In the genomic region with DNA sequence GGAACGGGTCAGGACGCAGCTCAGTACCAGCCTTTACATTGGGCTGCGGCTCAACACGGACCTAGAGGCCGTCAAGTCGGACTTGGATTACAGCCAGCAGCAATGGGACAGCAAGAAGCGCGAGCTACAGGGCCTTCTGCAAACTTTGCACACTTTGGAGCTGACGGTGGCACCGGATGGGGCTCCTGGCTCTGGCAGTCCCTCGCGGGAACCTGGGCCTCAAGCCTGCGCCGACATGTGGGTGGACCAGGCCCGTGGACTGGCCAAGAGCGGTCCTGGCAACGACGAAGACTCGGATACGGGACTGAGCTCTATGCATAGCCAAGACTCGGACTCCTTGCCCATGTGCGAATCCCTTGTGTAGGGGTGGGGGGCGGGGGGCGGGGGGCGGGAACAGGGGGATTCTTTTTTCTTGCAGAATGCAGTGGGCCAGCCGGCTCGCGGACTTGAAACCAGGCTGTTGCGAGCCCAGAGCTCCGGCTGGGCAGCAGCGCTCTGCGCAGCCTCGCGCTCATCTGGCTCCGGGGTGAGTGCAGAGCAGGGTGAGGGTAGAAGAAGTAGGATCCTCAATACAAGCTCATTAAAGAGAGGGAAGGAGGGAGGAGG, we compare ENCODE assay signal across 9 cellular contexts. TPM values are rescaled to one million over a fixed set of nuclear protein-coding genes. Genes with fewer than 3 reads are reported as not detected.
DNase-seq lines count a peak whose midpoint lies in the region; ATAC-seq and TF ChIP-seq lines count a peak whose summit lies in the region.
"Had no signal": no experiment of that assay in that cellular context is flagged by ENCODE, and none has a peak within 500 bp of the region (broad histone marks: within the 10 kb centered on the region; RNA-seq: fewer than 3 reads in every experiment).

No MANE protein-coding gene starts in this region.

- WGBS in gastroesophageal sphincter (ENCODE audit: low coverage in 1 of 2), 2 donors: 0% methylated on average over 1 of the region's 35 CpGs; no CpG with 5 or more reads in 1 of the 2 donors

- H3K9me3 ChIP-seq in BLaER1: peaks cover 10% of the 10 kb centered on the region
- no peaks in the 10 kb centered on the region for H3K9me3 ChIP-seq in muscle layer of duodenum (ENCODE audit: control insufficient read depth in 1 of 2, low read length in 2 of 2)
- H3K9me3 ChIP-seq in gastroesophageal sphincter: peaks cover 0 to 7% (median 0%) of the 10 kb centered on the region in 3 donors

- H3K27ac ChIP-seq in BLaER1 (0 out of 2 replicates have a peak overlapping the region, but pooled peaks have one; percentile 9), muscle layer of duodenum (ENCODE audit: low read length) (no peak overlapping the region), gastroesophageal sphincter (no peak overlapping the region)

- ATAC-seq in left ventricle myocardium superior (peak; percentile 23), gastroesophageal sphincter (no peak)

- intact Hi-C loops in left ventricle myocardium superior (cut with micrococcal nuclease): no loop called here

- TF ChIP-seq CTCF in gastroesophageal sphincter (IDR thresholded peaks at IDR 0.05): no peak

- DNase-seq in NCI-H774 (lab: John Stamatoyannopoulos, UW) (peak; percentile 19), left ventricle myocardium superior (peak; percentile 34), H4 (ENCODE audit: low spot score) (no peak), activated T-cell treated with anti-CD3 and anti-CD28 coated beads for 4 hours (no peak), T-helper 1 cell (no peak)
- DNase-seq: activated B cell treated with CpG ODN at 0.5 μM for 24 hours had no signal

- H3K27me3 ChIP-seq in BLaER1 (peaks cover 47% of the 10 kb centered on the region), muscle layer of duodenum (ENCODE audit: low read depth, low read length) (peaks cover 27% of the 10 kb centered on the region), gastroesophageal sphincter (peaks cover 98% of the 10 kb centered on the region)

- H3K4me3 ChIP-seq in BLaER1 (peak overlapping the region; percentile 75), muscle layer of duodenum (ENCODE audit: low read depth in 1 of 2, low read length in 2 of 2) (peak overlapping the region; percentile 33 to 61), gastroesophageal sphincter (peak overlapping the region in 1 of 2 donors; percentile 46)

- H3K4me2 ChIP-seq in BLaER1: peak overlapping the region; percentile 96

- H3K36me3 ChIP-seq in BLaER1 (peaks cover 9% of the 10 kb centered on the region; the same call in 1 of the 2 replicates), muscle layer of duodenum (ENCODE audit: control insufficient read depth in 1 of 2, insufficient read depth in 2 of 2, low read length in 2 of 2) (no peaks in the 10 kb centered on the region), gastroesophageal sphincter (no peaks in the 10 kb centered on the region)

- H4K20me1 ChIP-seq in BLaER1: peaks cover 41% of the 10 kb centered on the region

- TF ChIP-seq EP300 in gastroesophageal sphincter (IDR thresholded peaks at IDR 0.05): no peak

- peak overlapping the region; percentile 32; the same call in 1 of the 2 replicates for H3K9ac ChIP-seq in BLaER1

- no peak for TF ChIP-seq POLR2A in gastroesophageal sphincter (IDR thresholded peaks at IDR 0.05)

- H3K4me1 ChIP-seq in BLaER1 (peaks cover 82% of the 10 kb centered on the region), muscle layer of duodenum (ENCODE audit: control insufficient read depth in 1 of 2, insufficient read depth in 2 of 2, low read length in 2 of 2) (peaks cover 6 to 23% of the 10 kb centered on the region in 2 donors), gastroesophageal sphincter (peaks cover 0 to 30% (median 23%) of the 10 kb centered on the region in 3 donors)

RNA-seq across cellular contexts. Expression of gene RASSF10, which starts 1.7 kb away (rescaled TPM):
- total RNA-seq in left ventricle myocardium superior (0.42 TPM), gastroesophageal sphincter (1 to 10 TPM in 1 of 4 donors, under 1 TPM in 1, not detected in 2; 0.27 to 1.3 TPM)
- not detected in 2 replicates for total RNA-seq in H4 (2014; rRNA removed; shearing (Covaris generic))
- total RNA-seq: activated B cell treated with CpG ODN at 0.5 μM for 24 hours had no signal

Comparison
In these comparisons a context has a peak if more than half of its experiments do, and no peak if none do; other contexts are left out.
1. DNase-seq: peak in NCI-H774 (single experiment) and left ventricle myocardium superior (single experiment); none in H4 (single experiment), activated T-cell treated with anti-CD3 and anti-CD28 coated beads for 4 hours (single experiment) and T-helper 1 cell (0 of 5).